12 cellular contexts compared by ENCODE assay signal in the genomic region with DNA sequence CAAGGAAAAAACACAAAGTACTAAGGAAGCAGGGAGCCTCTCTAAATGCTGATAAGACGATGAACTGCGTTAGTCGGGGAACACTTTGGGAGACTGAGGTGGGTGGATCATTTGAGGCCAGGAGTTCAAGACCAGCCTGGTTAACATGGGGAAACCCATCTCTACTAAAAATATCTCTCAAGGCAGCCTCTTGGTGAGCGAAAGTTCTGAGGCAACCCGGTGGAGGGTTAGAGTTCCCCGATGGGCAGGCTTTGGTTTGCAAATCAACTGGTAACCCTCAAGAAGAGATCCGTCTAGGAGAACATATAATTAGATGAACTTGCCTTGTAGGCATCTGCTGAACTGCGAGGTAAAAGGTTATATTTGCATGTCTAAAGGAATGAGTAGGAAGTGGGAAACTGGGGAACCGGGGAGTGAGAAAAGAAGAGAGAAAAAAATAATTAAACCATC. TPM values are rescaled to one million over a fixed set of nuclear protein-coding genes. Genes with fewer than 3 reads are reported as not detected.
DNase-seq lines count a peak whose midpoint lies in the region; ATAC-seq, FAIRE-seq and TF ChIP-seq lines count a peak whose summit lies in the region.
"Had no signal": no experiment of that assay in that cellular context is flagged by ENCODE, and none has a peak within 500 bp of the region (broad histone marks: within the 10 kb centered on the region; RNA-seq: fewer than 3 reads in every experiment).

No MANE protein-coding gene starts in this region.

- peaks cover 0 to 3% (median 0%) of the 10 kb centered on the region in 3 donors for H3K36me3 Mint-ChIP-seq in immature natural killer cell

- no peak overlapping the region for H3K4me3 ChIP-seq in mucosa of descending colon
- H3K4me3 ChIP-seq in HAP-1 = no peak overlapping the region
- H3K4me3 ChIP-seq: esophagus muscularis mucosa had no signal

- H3K27me3 Mint-ChIP-seq in immature natural killer cell (ENCODE audit: low read depth in 3 of 3) = peaks cover 0 to 5% (median 1%) of the 10 kb centered on the region in 3 donors

- no peaks in the 10 kb centered on the region for H3K27me3 ChIP-seq in HAP-1 (ENCODE audit: low read depth)
- H3K27me3 ChIP-seq: esophagus muscularis mucosa had no signal

- H3K9me3 Mint-ChIP-seq in immature natural killer cell = no peaks in the 10 kb centered on the region

- H3K36me3 ChIP-seq in mucosa of descending colon (ENCODE audit: low read depth) = no peaks in the 10 kb centered on the region
- H3K36me3 ChIP-seq in HAP-1 (replicated peaks) = peaks cover 6% of the 10 kb centered on the region; the same call in 1 of the 2 replicates
- H3K36me3 ChIP-seq: esophagus muscularis mucosa had no signal

- peaks cover 46 to 47% of the 10 kb centered on the region in 2 donors for H3K4me1 Mint-ChIP-seq in immature natural killer cell

- H3K27ac Mint-ChIP-seq in immature natural killer cell = peak overlapping the region; percentile 67 to 94 (median 90)

- DNase-seq in immature natural killer cell = no peak
- DNase-seq in mucosa of descending colon = no peak
- no peak for DNase-seq in NCI-H524 (lab: John Stamatoyannopoulos, UW)
- no peak for DNase-seq in HTR-8/SVneo (ENCODE audit: insufficient read length, low spot score)
- DNase-seq in HAP-1 (ENCODE audit: low spot score in 2 of 2) = no peak
- DNase-seq: NCI-H187 treated with DMSO at 0.1 percent for 48 hours; stimulated activated CD4-positive, alpha-beta T cell treated with anti-CD3 and anti-CD28 coated beads, Interleukin-12 subunit alpha, Interleukin-12 subunit beta, amount 100 ng/mL, for 4 hours had no signal

- H3K4me1 ChIP-seq in mucosa of descending colon (ENCODE audit: low read depth) (peaks cover under 1% of the 10 kb centered on the region), HAP-1 (peaks cover 35% of the 10 kb centered on the region)

- FAIRE-seq in HTR-8/SVneo (lab: Jason Lieb, UNC) = no peak
- FAIRE-seq: RCC 7860 had no signal

- intact Hi-C loops in mucosa of descending colon (cut with DNase I, micrococcal nuclease) = no loop called here

- in situ Hi-C loops in HAP-1 (cut with MboI; ENCODE audit: low sequenced_read_pairs) = no loop called here

- no peak for TF ChIP-seq CTCF in mucosa of descending colon (IDR thresholded peaks at IDR 0.05)

- H3K4me3 Mint-ChIP-seq in immature natural killer cell = peak overlapping the region in 4 of 5 donors; percentile 17 to 57 (median 36)

- H3K9me3 ChIP-seq in mucosa of descending colon (no peaks in the 10 kb centered on the region), HAP-1 (no peaks in the 10 kb centered on the region)
- H3K9me3 ChIP-seq: esophagus muscularis mucosa had no signal

- ATAC-seq in GM18858 (IDR thresholded peaks at IDR 0.05; ENCODE audit: unreplicated experiment) (peak; percentile 67), GM21717 (IDR thresholded peaks at IDR 0.05; ENCODE audit: unreplicated experiment) (peak; percentile 56), HG03280 (IDR thresholded peaks at IDR 0.05; ENCODE audit: unreplicated experiment) (peak; percentile 48), mucosa of descending colon (no peak)

RNA-seq across cellular contexts. Expression of a gene that starts 44.6 kb away (rescaled TPM):
- 100 to 1,000 TPM; 163 to 253 (median 232) TPM for polyA plus RNA-seq in immature natural killer cell
- 100 to 1,000 TPM; 115 to 149 (median 137) TPM for total RNA-seq in mucosa of descending colon
